In genomic region chr11:117281159-117281558, GRCh38 we compare ENCODE assay signal across 10 cellular contexts. TPM values are rescaled to one million over a fixed set of nuclear protein-coding genes. Genes with fewer than 3 reads are reported as not detected.
DNase-seq lines count a peak whose midpoint lies in the region; ATAC-seq and TF ChIP-seq lines count a peak whose summit lies in the region.
"Had no signal": no experiment of that assay in that cellular context is flagged by ENCODE, and none has a peak within 500 bp of the region (broad histone marks: within the 10 kb centered on the region; RNA-seq: fewer than 3 reads in every experiment).

No MANE protein-coding gene starts in this region.

- POLR2A ChIA-PET in BJ (lab: Charles Lee) = no interaction called here
- POLR2A ChIA-PET in IMR-90 (lab: Charles Lee; ENCODE audit: unreplicated experiment) = no interaction called here

- peak overlapping the region; percentile 90 for H2BK120ac ChIP-seq in IMR-90 (ENCODE audit: low read depth, low read length)

- no peak for TF ChIP-seq RAD21 in IMR-90 (IDR thresholded peaks at IDR 0.05; ENCODE audit: low read length)

- H3K79me1 ChIP-seq in IMR-90 (ENCODE audit: low read depth in 1 of 2, low read length in 2 of 2) = peaks cover 7 to 17% of the 10 kb centered on the region in 2 experiments

- H3K9me3 ChIP-seq in IMR-90 (ENCODE audit: control insufficient read depth, insufficient read depth, low read length) = no peaks in the 10 kb centered on the region

- H2BK20ac ChIP-seq in IMR-90 (ENCODE audit: low read depth, low read length) = peak overlapping the region; percentile 90

- in situ Hi-C loops in IMR-90 (cut with MboI; ENCODE audit: low sequenced_read_pairs) = no loop called here

- intact Hi-C loops in IMR-90 (cut with micrococcal nuclease) = loop anchor here (2.0 kb wide), 1 partner anchor 42 kb away; no protein-coding TSS in a partner anchor
- intact Hi-C loops in activated T-helper 2 cell treated with anti-CD3 and anti-CD28 coated beads, Interferon-gamma antibody, Interleukin-2, Interleukin-4, amounts not matched to agents 10 μg/mL and 5 μg/mL and 100 μg/mL, durations not matched to agents 14 hours and 24 hours and 36 hours (cut with micrococcal nuclease) = no loop called here

- peak overlapping the region; percentile 94 for H4K91ac ChIP-seq in IMR-90 (ENCODE audit: insufficient read depth, low read depth, low read length)

- peak overlapping the region; percentile 93 for H2BK5ac ChIP-seq in IMR-90 (ENCODE audit: low read depth, low read length, poor library complexity, severe bottlenecking)

- CTCF ChIA-PET in BJ (lab: Yijun Ruan, JAX) (interaction anchor here (0.6 to 1.5 kb wide), 2 partner anchors 42 to 231 kb away, joined by 3 to 4 read pairs; no protein-coding TSS in a partner anchor), IMR-90 (lab: Yijun Ruan, JAX) (no interaction called here)

- TF ChIP-seq CTCF in BJ (IDR thresholded peaks at IDR 0.05; ENCODE audit: insufficient read depth, low read depth, low read length) = no peak
- TF ChIP-seq CTCF in IMR-90 (conservative IDR thresholded peaks at IDR 0.05; ENCODE audit: low read depth, low read length) = no peak

- peaks cover 13% of the 10 kb centered on the region for H3K4me1 ChIP-seq in IMR-90 (ENCODE audit: control insufficient read depth, insufficient read depth, low read length)

- peak overlapping the region; percentile 77; the same call in 1 of the 2 replicates for H3K14ac ChIP-seq in IMR-90 (replicated peaks; ENCODE audit: low read depth, low read length)

- H3K23ac ChIP-seq in IMR-90 (ENCODE audit: low read depth, low read length) = peak overlapping the region; percentile 63; the same call in 1 of the 2 replicates

- H3K4me1 Mint-ChIP-seq in effector memory CD8-positive, alpha-beta T cell (ENCODE audit: low read depth in 2 of 2) = peaks cover 16 to 22% of the 10 kb centered on the region in 2 donors
- H3K4me1 Mint-ChIP-seq in activated T-helper 2 cell treated with anti-CD3 and anti-CD28 coated beads, Interferon-gamma antibody, Interleukin-2, Interleukin-4, amounts not matched to agents 10 μg/mL and 5 μg/mL and 100 μg/mL, durations not matched to agents 14 hours and 24 hours and 36 hours (ENCODE audit: low read depth) = peaks cover 13% of the 10 kb centered on the region

- 0 out of 3 replicates have a peak overlapping the region, but pooled peaks have one; percentile 49 for H2BK15ac ChIP-seq in IMR-90 (ENCODE audit: low read depth, low read length)

- no CpG with 5 or more reads among the region's 6 CpGs for WGBS in IMR-90 (ENCODE audit: extremely low coverage in 2 of 2, insufficient read length in 1 of 2), 2 experiments

- peak; percentile 99 for DNase-seq in BJ (ENCODE audit: low read depth)
- DNase-seq in IMR-90 = peak; percentile 99
- no peak for DNase-seq in effector memory CD8-positive, alpha-beta T cell
- DNase-seq in non-pigmented ciliary epithelial cell (ENCODE audit: low read depth) = peak; percentile 93
- DNase-seq in activated T-helper 2 cell treated with anti-CD3 and anti-CD28 coated beads, Interferon-gamma antibody, Interleukin-2, Interleukin-4, amounts not matched to agents 10 μg/mL and 5 μg/mL and 100 μg/mL, durations not matched to agents 14 hours and 24 hours and 36 hours (ENCODE audit: low spot score) = no peak
- DNase-seq in effector CD4-positive, alpha-beta T cell = no peak
- DNase-seq in NCI-H2029 (lab: John Stamatoyannopoulos, UW) = no peak
- DNase-seq: GDM1, NCI-H187 treated with DMSO at 0.1 percent for 48 hours had no signal

- H3K18ac ChIP-seq in IMR-90 (ENCODE audit: low read depth, low read length) = peak overlapping the region; percentile 42; the same call in 1 of the 2 replicates

- H3K4me3 ChIP-seq in BJ (ENCODE audit: low read depth, low read length) (no peak overlapping the region), IMR-90 (ENCODE audit: insufficient read depth, low read depth, low read length) (no peak overlapping the region)

- peak overlapping the region; percentile 68 to 76 for H3K4me3 Mint-ChIP-seq in effector memory CD8-positive, alpha-beta T cell
- H3K4me3 Mint-ChIP-seq in activated T-helper 2 cell treated with anti-CD3 and anti-CD28 coated beads, Interferon-gamma antibody, Interleukin-2, Interleukin-4, amounts not matched to agents 10 μg/mL and 5 μg/mL and 100 μg/mL, durations not matched to agents 14 hours and 24 hours and 36 hours (ENCODE audit: low read depth) = no peak overlapping the region

- no peaks in the 10 kb centered on the region for H3K27me3 ChIP-seq in BJ (ENCODE audit: control insufficient read depth, insufficient read depth, low read length)
- H3K27me3 ChIP-seq in IMR-90 (ENCODE audit: control insufficient read depth, insufficient read depth, low read length) = no peaks in the 10 kb centered on the region

- dilution Hi-C loops in IMR-90 (cut with HindIII; ENCODE audit: low sequenced_read_pairs, unreplicated experiment) = no loop called here

- peaks cover 4% of the 10 kb centered on the region for H3K36me3 ChIP-seq in BJ (ENCODE audit: control insufficient read depth, insufficient read depth, low read length)
- peaks cover 18% of the 10 kb centered on the region for H3K36me3 ChIP-seq in IMR-90 (ENCODE audit: control insufficient read depth, insufficient read depth, low read length)

- H3K9me1 ChIP-seq in IMR-90 (ENCODE audit: insufficient read depth, low read length) = peaks cover 19% of the 10 kb centered on the region

- H4K8ac ChIP-seq in IMR-90 (ENCODE audit: low read depth in 2 of 2, low read length in 2 of 2) = peak overlapping the region; percentile 1 to 81; a peak in 2 of 4 replicates

- peak overlapping the region; percentile 39; the same call in 1 of the 2 replicates for H3K9ac ChIP-seq in IMR-90 (ENCODE audit: low read depth, low read length)

- peak overlapping the region; percentile 37 for H2AK9ac ChIP-seq in IMR-90 (replicated peaks; ENCODE audit: low read depth, low read length, poor library complexity)

- no peak overlapping the region for H2AFZ ChIP-seq in IMR-90 (replicated peaks; ENCODE audit: low read length, poor library complexity)

- peak overlapping the region; percentile 83 for H2AK5ac ChIP-seq in IMR-90 (ENCODE audit: low read depth, low read length)

- H3K36me3 Mint-ChIP-seq in effector memory CD8-positive, alpha-beta T cell (ENCODE audit: insufficient read depth) = peaks cover 35% of the 10 kb centered on the region
- H3K36me3 Mint-ChIP-seq in activated T-helper 2 cell treated with anti-CD3 and anti-CD28 coated beads, Interferon-gamma antibody, Interleukin-2, Interleukin-4, amounts not matched to agents 10 μg/mL and 5 μg/mL and 100 μg/mL, durations not matched to agents 14 hours and 24 hours and 36 hours (ENCODE audit: low read depth) = peaks cover 26% of the 10 kb centered on the region

- peak; percentile 89 for ATAC-seq in IMR-90 (ENCODE audit: low read depth)
- ATAC-seq in effector memory CD8-positive, alpha-beta T cell (replicated peaks) = no peak
- ATAC-seq in GM19328 (IDR thresholded peaks at IDR 0.05; ENCODE audit: unreplicated experiment) = no peak

- BruUV-seq in IMR-90 (replicated peaks; lab: Mats Ljungman, UMichigan) = no TSS peak

- H3K9me3 Mint-ChIP-seq in effector memory CD8-positive, alpha-beta T cell = no peaks in the 10 kb centered on the region
- no peaks in the 10 kb centered on the region for H3K9me3 Mint-ChIP-seq in activated T-helper 2 cell treated with anti-CD3 and anti-CD28 coated beads, Interferon-gamma antibody, Interleukin-2, Interleukin-4, amounts not matched to agents 10 μg/mL and 5 μg/mL and 100 μg/mL, durations not matched to agents 14 hours and 24 hours and 36 hours

- H4K5ac ChIP-seq in IMR-90 (ENCODE audit: low read depth, low read length) = no peak overlapping the region

- H4K20me1 ChIP-seq in IMR-90 (ENCODE audit: insufficient read depth, low read length) = no peaks in the 10 kb centered on the region

- H3K27me3 Mint-ChIP-seq in effector memory CD8-positive, alpha-beta T cell = no peaks in the 10 kb centered on the region
- no peaks in the 10 kb centered on the region for H3K27me3 Mint-ChIP-seq in activated T-helper 2 cell treated with anti-CD3 and anti-CD28 coated beads, Interferon-gamma antibody, Interleukin-2, Interleukin-4, amounts not matched to agents 10 μg/mL and 5 μg/mL and 100 μg/mL, durations not matched to agents 14 hours and 24 hours and 36 hours (ENCODE audit: low read depth)

- TF ChIP-seq POLR2A in IMR-90 (IDR thresholded peaks at IDR 0.05; ENCODE audit: low read depth, low read length) = no peak

- peak overlapping the region; percentile 86 for H3K27ac ChIP-seq in IMR-90 (ENCODE audit: insufficient read depth, low read length)

- H3K27ac Mint-ChIP-seq in effector memory CD8-positive, alpha-beta T cell = peak overlapping the region; percentile 46 to 90
- H3K27ac Mint-ChIP-seq in activated T-helper 2 cell treated with anti-CD3 and anti-CD28 coated beads, Interferon-gamma antibody, Interleukin-2, Interleukin-4, amounts not matched to agents 10 μg/mL and 5 μg/mL and 100 μg/mL, durations not matched to agents 14 hours and 24 hours and 36 hours = no peak overlapping the region

- peak overlapping the region; percentile 59; the same call in 1 of the 2 replicates for H3K56ac ChIP-seq in IMR-90 (ENCODE audit: extremely low read depth, insufficient read depth, low read length)

- H3K4me2 ChIP-seq in IMR-90 (ENCODE audit: low read depth, low read length) = no peak overlapping the region

- H3K4ac ChIP-seq in IMR-90 (ENCODE audit: low read depth, low read length) = peak overlapping the region; percentile 93

RNA-seq across cellular contexts. Expression of gene BACE1-AS, which starts 10.0 kb away (rescaled TPM):
- polyA plus RNA-seq in BJ (2011; rRNA removed) (3.4 and 3.8 TPM in 2 replicates), IMR-90 (2012; rRNA removed) (2.4 and 2.9 TPM in 2 replicates)
- 6.0 and 7.0 TPM in 2 replicates for polyA minus RNA-seq in BJ (2011; rRNA and poly(A)+ RNA removed)
- 2.5 and 2.7 TPM in 2 replicates for total RNA-seq in IMR-90 (2012; rRNA removed)
- polyA plus RNA-seq in IMR-90 (2012; cell fraction: cytosol; rRNA removed) = 0.60 and 0.93 TPM in 2 replicates
- polyA plus RNA-seq in IMR-90 (2012; cell fraction: nucleus; rRNA removed; ENCODE audit: low replicate concordance) = 3.3 and 9.6 TPM in 2 replicates
- 4.6 and 5.3 TPM in 2 replicates for total RNA-seq in activated T-helper 2 cell treated with anti-CD3 and anti-CD28 coated beads, Interferon-gamma antibody, Interleukin-2, Interleukin-4, amounts not matched to agents 10 μg/mL and 5 μg/mL and 100 μg/mL, durations not matched to agents 14 hours and 24 hours and 36 hours

RNA-seq across cellular contexts. Expression of gene BACE1, which starts 34.9 kb away (rescaled TPM):
- polyA plus RNA-seq in BJ (2011; rRNA removed) = 47.8 and 99.6 TPM in 2 replicates
- polyA minus RNA-seq in BJ (2011; rRNA and poly(A)+ RNA removed) = 86.7 and 110 TPM in 2 replicates
- total RNA-seq in IMR-90 (2012; rRNA removed) = 27.6 and 29.2 TPM in 2 replicates
- polyA plus RNA-seq in IMR-90 (2012; rRNA removed) = 42.4 and 50.6 TPM in 2 replicates
- 13.6 and 47.9 TPM in 2 replicates for polyA plus RNA-seq in IMR-90 (2012; cell fraction: cytosol; rRNA removed)
- 50.1 and 67.0 TPM in 2 replicates for polyA plus RNA-seq in IMR-90 (2012; cell fraction: nucleus; rRNA removed; ENCODE audit: low replicate concordance)
- total RNA-seq in activated T-helper 2 cell treated with anti-CD3 and anti-CD28 coated beads, Interferon-gamma antibody, Interleukin-2, Interleukin-4, amounts not matched to agents 10 μg/mL and 5 μg/mL and 100 μg/mL, durations not matched to agents 14 hours and 24 hours and 36 hours = 0.11 and 0.32 TPM in 2 replicates

RNA-seq across cellular contexts. Expression of gene CEP164, which starts 46.5 kb away (rescaled TPM):
- polyA plus RNA-seq in BJ (2011; rRNA removed) (21.0 and 27.4 TPM in 2 replicates), IMR-90 (2012; rRNA removed) (20.0 and 23.3 TPM in 2 replicates)
- 24.7 and 30.9 TPM in 2 replicates for polyA minus RNA-seq in BJ (2011; rRNA and poly(A)+ RNA removed)
- total RNA-seq in IMR-90 (2012; rRNA removed) = 23.6 and 26.9 TPM in 2 replicates
- polyA plus RNA-seq in IMR-90 (2012; cell fraction: cytosol; rRNA removed) = 13.6 and 13.7 TPM in 2 replicates
- polyA plus RNA-seq in IMR-90 (2012; cell fraction: nucleus; rRNA removed; ENCODE audit: low replicate concordance) = 90.9 and 107 TPM in 2 replicates
- 32.3 and 34.2 TPM in 2 replicates for total RNA-seq in activated T-helper 2 cell treated with anti-CD3 and anti-CD28 coated beads, Interferon-gamma antibody, Interleukin-2, Interleukin-4, amounts not matched to agents 10 μg/mL and 5 μg/mL and 100 μg/mL, durations not matched to agents 14 hours and 24 hours and 36 hours

RNA-seq across cellular contexts. Expression of gene RNF214, which starts 48.7 kb away (rescaled TPM):
- polyA plus RNA-seq in BJ (2011; rRNA removed) (11.5 and 17.1 TPM in 2 replicates), IMR-90 (2012; rRNA removed) (14.8 and 16.1 TPM in 2 replicates)
- 25.8 and 26.0 TPM in 2 replicates for polyA minus RNA-seq in BJ (2011; rRNA and poly(A)+ RNA removed)
- 7.5 and 7.9 TPM in 2 replicates for total RNA-seq in IMR-90 (2012; rRNA removed)
- 5.5 and 11.0 TPM in 2 replicates for polyA plus RNA-seq in IMR-90 (2012; cell fraction: cytosol; rRNA removed)
- polyA plus RNA-seq in IMR-90 (2012; cell fraction: nucleus; rRNA removed; ENCODE audit: low replicate concordance) = 18.9 and 25.0 TPM in 2 replicates
- total RNA-seq in activated T-helper 2 cell treated with anti-CD3 and anti-CD28 coated beads, Interferon-gamma antibody, Interleukin-2, Interleukin-4, amounts not matched to agents 10 μg/mL and 5 μg/mL and 100 μg/mL, durations not matched to agents 14 hours and 24 hours and 36 hours = 22.7 and 25.8 TPM in 2 replicates

RNA-seq across cellular contexts. Expression of gene PCSK7, which starts 49.3 kb away (rescaled TPM):
- 20.8 and 32.8 TPM in 2 replicates for polyA plus RNA-seq in BJ (2011; rRNA removed)
- 28.9 and 29.6 TPM in 2 replicates for polyA minus RNA-seq in BJ (2011; rRNA and poly(A)+ RNA removed)
- 35.8 and 36.7 TPM in 2 replicates for total RNA-seq in IMR-90 (2012; rRNA removed)
- 48.4 and 54.3 TPM in 2 replicates for polyA plus RNA-seq in IMR-90 (2012; rRNA removed)
- polyA plus RNA-seq in IMR-90 (2012; cell fraction: cytosol; rRNA removed) = 30.1 and 48.3 TPM in 2 replicates
- polyA plus RNA-seq in IMR-90 (2012; cell fraction: nucleus; rRNA removed; ENCODE audit: low replicate concordance) = 117 and 148 TPM in 2 replicates
- total RNA-seq in activated T-helper 2 cell treated with anti-CD3 and anti-CD28 coated beads, Interferon-gamma antibody, Interleukin-2, Interleukin-4, amounts not matched to agents 10 μg/mL and 5 μg/mL and 100 μg/mL, durations not matched to agents 14 hours and 24 hours and 36 hours = 151 and 154 TPM in 2 replicates

Comparison
In these comparisons a context has a peak if more than half of its experiments do, and no peak if none do; other contexts are left out.
1. DNase-seq: peak in BJ (single experiment), IMR-90 (single experiment) and non-pigmented ciliary epithelial cell (single experiment); none in effector memory CD8-positive, alpha-beta T cell (0 of 3), activated T-helper 2 cell treated with anti-CD3 and anti-CD28 coated beads, Interferon-gamma antibody, Interleukin-2, Interleukin-4, amounts not matched to agents 10 μg/mL and 5 μg/mL and 100 μg/mL, durations not matched to agents 14 hours and 24 hours and 36 hours (single experiment), effector CD4-positive, alpha-beta T cell (single experiment) and NCI-H2029 (single experiment).
2. RNA of gene BACE1, which starts 34.9 kb away (total RNA-seq): 27.6 to 29.2 TPM in IMR-90; 0.11 to 0.32 TPM in activated T-helper 2 cell treated with anti-CD3 and anti-CD28 coated beads, Interferon-gamma antibody, Interleukin-2, Interleukin-4, amounts not matched to agents 10 μg/mL and 5 μg/mL and 100 μg/mL, durations not matched to agents 14 hours and 24 hours and 36 hours; every median in the first group is over 10 times any median in the second.